8 cellular contexts compared by ENCODE assay signal in the genomic region with DNA sequence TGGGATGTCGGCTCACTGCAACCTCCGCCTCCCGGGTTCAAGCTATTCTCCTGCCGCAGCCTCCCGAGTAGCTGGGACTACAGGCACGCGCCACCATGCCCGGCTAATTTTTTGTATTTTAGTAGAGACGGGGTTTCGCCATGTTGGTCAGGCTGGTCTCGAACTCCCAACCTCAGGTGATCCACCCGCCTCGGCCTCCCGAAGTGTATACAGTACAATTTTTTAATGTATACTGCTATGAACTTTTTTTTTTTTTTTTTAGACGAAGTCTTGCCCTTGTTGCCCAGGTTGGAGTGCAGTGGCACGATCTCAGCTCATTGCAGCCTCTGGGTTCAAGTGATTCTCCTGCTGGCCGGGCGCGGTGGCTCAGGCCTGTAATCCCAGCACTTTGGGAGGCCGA. TPM values are rescaled to one million over a fixed set of nuclear protein-coding genes. Genes with fewer than 3 reads are reported as not detected.
A peak's percentile ranks its signal among the peaks of the same experiment; 100 is the strongest.
DNase-seq lines count a peak whose midpoint lies in the region; ATAC-seq and TF ChIP-seq lines count a peak whose summit lies in the region.
"Not testable (repeated sequence)": the region's sequence is repeated elsewhere in the genome, so short reads cannot be mapped to it uniquely, and the experiment has no call there.

No MANE protein-coding gene starts in this region.

- TF ChIP-seq CTCF in CD8-positive, alpha-beta T cell (IDR thresholded peaks at IDR 0.05); ascending aorta (IDR thresholded peaks at IDR 0.05); heart right ventricle (IDR thresholded peaks at IDR 0.05); natural killer cell (IDR thresholded peaks at IDR 0.05); vagina (IDR thresholded peaks at IDR 0.05): not testable (repeated sequence)

- not testable (repeated sequence) for H3K27me3 ChIP-seq in CD8-positive, alpha-beta T cell (ENCODE audit: insufficient read depth, low read length); ascending aorta; heart right ventricle; vagina

- not testable (repeated sequence) for DNase-seq in CD8-positive, alpha-beta T cell; activated T-cell treated with anti-CD3 and anti-CD28 coated beads, Interleukin-2, amount 50 U/mL, for 24 hours; ascending aorta (ENCODE audit: low spot score in 2 of 2); heart right ventricle; natural killer cell; vagina (ENCODE audit: extremely low spot score in 2 of 2)

- not testable (repeated sequence) for H3K27ac ChIP-seq in CD8-positive, alpha-beta T cell (ENCODE audit: low read depth, low read length)
- H3K27ac ChIP-seq in ascending aorta (peak overlapping the region; percentile 96 to 97), heart right ventricle (peak overlapping the region in 8 of 10 donors; percentile 96 to 100 (median 99)), vagina (peak overlapping the region; percentile 98)

- H3K4me3 Mint-ChIP-seq in CD8-positive, alpha-beta T cell, result peak overlapping the region; percentile 22
- H3K4me3 Mint-ChIP-seq in T-helper 1 cell treated with Interleukin-12 subunit alpha and Interleukin-12 subunit beta and Interleukin-4 antibody, amounts not matched to agents 30 μg/mL and 1 μg/mL, for 36 hours, result peak overlapping the region; percentile 51
- H3K4me3 Mint-ChIP-seq in activated T-cell treated with anti-CD3 and anti-CD28 coated beads, Interleukin-2, amount 50 U/mL, for 24 hours, result peak overlapping the region; percentile 10
- H3K4me3 Mint-ChIP-seq in natural killer cell, result peak overlapping the region; percentile 99
- peak overlapping the region; percentile 37 for H3K4me3 Mint-ChIP-seq in stimulated activated memory B cell treated with anti-CD40 and anti-IgM and Interleukin-4, amounts not matched to agents 10 μg/mL and 1 μg/mL and 100 μg/mL, for 72 hours

- TF ChIP-seq POLR2A in vagina (IDR thresholded peaks at IDR 0.05), result not testable (repeated sequence)

- CTCF ChIA-PET in CD8-positive, alpha-beta T cell (lab: Charles Lee), result interaction anchor here (1.6 to 3.8 kb wide), 2 partner anchors 27 to 86 kb away, joined by 6 to 21 read pairs; no protein-coding TSS in a partner anchor

- H3K4me1 ChIP-seq in CD8-positive, alpha-beta T cell (ENCODE audit: insufficient read depth, low read length), result peaks cover 31% of the 10 kb centered on the region
- H3K4me1 ChIP-seq in ascending aorta, result not testable (repeated sequence)
- H3K4me1 ChIP-seq in heart right ventricle, result peaks cover 0 to 31% (median 14%) of the 10 kb centered on the region in 9 donors
- H3K4me1 ChIP-seq in vagina, result peaks cover 15% of the 10 kb centered on the region

- not testable (repeated sequence) for H3K4me3 ChIP-seq in CD8-positive, alpha-beta T cell (ENCODE audit: low read depth, low read length); vagina
- H3K4me3 ChIP-seq in ascending aorta (peak overlapping the region in 1 of 2 donors; percentile 97), heart right ventricle (peak overlapping the region in 4 of 10 donors; percentile 76 to 99 (median 92))

- H3K27ac Mint-ChIP-seq in CD8-positive, alpha-beta T cell, result not testable (repeated sequence)
- H3K27ac Mint-ChIP-seq in T-helper 1 cell treated with Interleukin-12 subunit alpha and Interleukin-12 subunit beta and Interleukin-4 antibody, amounts not matched to agents 30 μg/mL and 1 μg/mL, for 36 hours, result peak overlapping the region; percentile 52
- peak overlapping the region; percentile 50 for H3K27ac Mint-ChIP-seq in activated T-cell treated with anti-CD3 and anti-CD28 coated beads, Interleukin-2, amount 50 U/mL, for 24 hours
- peak overlapping the region; percentile 95 to 97 for H3K27ac Mint-ChIP-seq in natural killer cell
- peak overlapping the region; percentile 89 for H3K27ac Mint-ChIP-seq in stimulated activated memory B cell treated with anti-CD40 and anti-IgM and Interleukin-4, amounts not matched to agents 10 μg/mL and 1 μg/mL and 100 μg/mL, for 72 hours

- not testable (repeated sequence) for ATAC-seq in CD8-positive, alpha-beta T cell; heart right ventricle; natural killer cell; stimulated activated memory B cell treated with anti-CD40 and anti-IgM and Interleukin-4, amounts not matched to agents 10 μg/mL and 1 μg/mL and 100 μg/mL, for 72 hours

- 98% methylated on average over 20 of the region's 20 CpGs for WGBS in heart right ventricle, 2 donors

- H3K4me1 Mint-ChIP-seq in CD8-positive, alpha-beta T cell (ENCODE audit: low read depth), result peaks cover 21% of the 10 kb centered on the region
- peaks cover 11% of the 10 kb centered on the region for H3K4me1 Mint-ChIP-seq in T-helper 1 cell treated with Interleukin-12 subunit alpha and Interleukin-12 subunit beta and Interleukin-4 antibody, amounts not matched to agents 30 μg/mL and 1 μg/mL, for 36 hours (ENCODE audit: low read depth)
- peaks cover 22% of the 10 kb centered on the region for H3K4me1 Mint-ChIP-seq in activated T-cell treated with anti-CD3 and anti-CD28 coated beads, Interleukin-2, amount 50 U/mL, for 24 hours (ENCODE audit: low read depth)
- H3K4me1 Mint-ChIP-seq in natural killer cell, result peaks cover 28 to 32% of the 10 kb centered on the region in 2 donors
- peaks cover 17% of the 10 kb centered on the region for H3K4me1 Mint-ChIP-seq in stimulated activated memory B cell treated with anti-CD40 and anti-IgM and Interleukin-4, amounts not matched to agents 10 μg/mL and 1 μg/mL and 100 μg/mL, for 72 hours

- not testable (repeated sequence) for H3K9me3 ChIP-seq in CD8-positive, alpha-beta T cell (ENCODE audit: low read length); ascending aorta; heart right ventricle; vagina

- not testable (repeated sequence) for H3K36me3 ChIP-seq in CD8-positive, alpha-beta T cell (ENCODE audit: insufficient read depth, low read length); ascending aorta; heart right ventricle; vagina

- H3K9me3 Mint-ChIP-seq in CD8-positive, alpha-beta T cell; T-helper 1 cell treated with Interleukin-12 subunit alpha and Interleukin-12 subunit beta and Interleukin-4 antibody, amounts not matched to agents 30 μg/mL and 1 μg/mL, for 36 hours; activated T-cell treated with anti-CD3 and anti-CD28 coated beads, Interleukin-2, amount 50 U/mL, for 24 hours; natural killer cell; stimulated activated memory B cell treated with anti-CD40 and anti-IgM and Interleukin-4, amounts not matched to agents 10 μg/mL and 1 μg/mL and 100 μg/mL, for 72 hours: not testable (repeated sequence)

- POLR2A ChIA-PET in CD8-positive, alpha-beta T cell (lab: Charles Lee), result interaction anchor here (1.3 to 1.4 kb wide), 2 partner anchors 33 to 34 kb away, joined by 3 to 7 read pairs; a partner anchor contains a TSS

- peaks cover 16% of the 10 kb centered on the region for H3K36me3 Mint-ChIP-seq in CD8-positive, alpha-beta T cell
- not testable (repeated sequence) for H3K36me3 Mint-ChIP-seq in T-helper 1 cell treated with Interleukin-12 subunit alpha and Interleukin-12 subunit beta and Interleukin-4 antibody, amounts not matched to agents 30 μg/mL and 1 μg/mL, for 36 hours (ENCODE audit: low read depth); natural killer cell; stimulated activated memory B cell treated with anti-CD40 and anti-IgM and Interleukin-4, amounts not matched to agents 10 μg/mL and 1 μg/mL and 100 μg/mL, for 72 hours
- peaks cover 16% of the 10 kb centered on the region for H3K36me3 Mint-ChIP-seq in activated T-cell treated with anti-CD3 and anti-CD28 coated beads, Interleukin-2, amount 50 U/mL, for 24 hours (ENCODE audit: low read depth)

- H3K27me3 Mint-ChIP-seq in CD8-positive, alpha-beta T cell (ENCODE audit: low read depth); T-helper 1 cell treated with Interleukin-12 subunit alpha and Interleukin-12 subunit beta and Interleukin-4 antibody, amounts not matched to agents 30 μg/mL and 1 μg/mL, for 36 hours (ENCODE audit: low read depth); activated T-cell treated with anti-CD3 and anti-CD28 coated beads, Interleukin-2, amount 50 U/mL, for 24 hours; natural killer cell (ENCODE audit: low read depth in 2 of 2); stimulated activated memory B cell treated with anti-CD40 and anti-IgM and Interleukin-4, amounts not matched to agents 10 μg/mL and 1 μg/mL and 100 μg/mL, for 72 hours: not testable (repeated sequence)

- intact Hi-C loops in CD8-positive, alpha-beta T cell (cut with DNase I, micrococcal nuclease), result loop anchor here (5.0 to 10.0 kb wide), 3 partner anchors 207 to 395 kb away; a partner anchor contains a TSS
- intact Hi-C loops in ascending aorta (cut with DNase I), result not testable (repeated sequence)
- intact Hi-C loops in heart right ventricle (cut with DNase I) (loop anchor here in 6 of 10 donors (1.0 to 5.0 kb wide), 4 partner anchors 85 to 395 kb away; a partner anchor contains a TSS), natural killer cell (cut with micrococcal nuclease) (loop anchor here (10.0 kb wide), 1 partner anchor 207 kb away; a partner anchor contains a TSS), vagina (cut with DNase I) (loop anchor here (10.0 kb wide), 1 partner anchor 63 kb away; no protein-coding TSS in a partner anchor)

RNA-seq across cellular contexts. Expression of a gene that starts 1.7 kb away (rescaled TPM):
- 1 to 10 TPM; 4.7 to 5.7 TPM for total RNA-seq in CD8-positive, alpha-beta T cell
- total RNA-seq in ascending aorta (8.4 TPM), heart right ventricle (1 to 10 TPM; 2.0 to 3.4 (median 2.6) TPM), natural killer cell (1 to 10 TPM; 3.2 to 9.1 (median 4.6) TPM), vagina (8.3 TPM)
- 1 to 10 TPM; 2.0 TPM for polyA plus RNA-seq in heart right ventricle

RNA-seq across cellular contexts. Expression of a gene that starts 33.9 kb away (rescaled TPM):
- under 1 TPM; 0.52 to 0.56 TPM for total RNA-seq in CD8-positive, alpha-beta T cell
- total RNA-seq in ascending aorta, result not detected
- total RNA-seq in heart right ventricle, result 1 to 10 TPM in 1 of 10 donors, under 1 TPM in 9; 0.28 to 1.2 (median 0.78) TPM
- polyA plus RNA-seq in heart right ventricle, result under 1 TPM; 0.28 to 0.37 TPM
- total RNA-seq in natural killer cell, result 1 to 10 TPM; 1.2 to 1.7 (median 1.4) TPM
- total RNA-seq in vagina, result 2.9 TPM

RNA-seq across cellular contexts. Expression of a gene that starts 55.0 kb away (rescaled TPM):
- 10 to 100 TPM; 12.9 to 15.1 TPM for total RNA-seq in CD8-positive, alpha-beta T cell
- 19.6 TPM for total RNA-seq in ascending aorta
- total RNA-seq in heart right ventricle, result 1 to 10 TPM; 6.6 to 9.2 (median 7.8) TPM
- polyA plus RNA-seq in heart right ventricle, result 1 to 10 TPM; 2.0 to 2.6 TPM
- 10 to 100 TPM; 14.8 to 18.5 (median 18.5) TPM for total RNA-seq in natural killer cell
- 21.4 TPM for total RNA-seq in vagina

Comparison
In these comparisons a context has a peak if more than half of its experiments do, and no peak if none do; other contexts are left out.
1. H3K4me3 Mint-ChIP-seq: peak in every context shown above with its lines; median percentile 99 in natural killer cell; 51 in T-helper 1 cell treated with Interleukin-12 subunit alpha and Interleukin-12 subunit beta and Interleukin-4 antibody, amounts not matched to agents 30 μg/mL and 1 μg/mL, for 36 hours; 37 in stimulated activated memory B cell treated with anti-CD40 and anti-IgM and Interleukin-4, amounts not matched to agents 10 μg/mL and 1 μg/mL and 100 μg/mL, for 72 hours; 22 in CD8-positive, alpha-beta T cell; 10 in activated T-cell treated with anti-CD3 and anti-CD28 coated beads, Interleukin-2, amount 50 U/mL, for 24 hours.